1 cellular context compared by ENCODE assay signal in genomic region chr4:173192375-173193162, GRCh38.
TF ChIP-seq lines count a peak whose summit lies in the region.

No MANE protein-coding gene starts in this region.

TF ChIP-seq in HCT116, 20 proteins besides CTCF, POLR2A, EP300 and RAD21 (continued from another document):
- no peak for TF ChIP-seq EZH2phosphoT487 (IDR thresholded peaks at IDR 0.05; ENCODE audit: borderline replicate concordance)
TF ChIP-seq in HCT116: peak in this region for 1.
